Comparison of ENCODE assay signal across 8 cellular contexts in the genomic region with DNA sequence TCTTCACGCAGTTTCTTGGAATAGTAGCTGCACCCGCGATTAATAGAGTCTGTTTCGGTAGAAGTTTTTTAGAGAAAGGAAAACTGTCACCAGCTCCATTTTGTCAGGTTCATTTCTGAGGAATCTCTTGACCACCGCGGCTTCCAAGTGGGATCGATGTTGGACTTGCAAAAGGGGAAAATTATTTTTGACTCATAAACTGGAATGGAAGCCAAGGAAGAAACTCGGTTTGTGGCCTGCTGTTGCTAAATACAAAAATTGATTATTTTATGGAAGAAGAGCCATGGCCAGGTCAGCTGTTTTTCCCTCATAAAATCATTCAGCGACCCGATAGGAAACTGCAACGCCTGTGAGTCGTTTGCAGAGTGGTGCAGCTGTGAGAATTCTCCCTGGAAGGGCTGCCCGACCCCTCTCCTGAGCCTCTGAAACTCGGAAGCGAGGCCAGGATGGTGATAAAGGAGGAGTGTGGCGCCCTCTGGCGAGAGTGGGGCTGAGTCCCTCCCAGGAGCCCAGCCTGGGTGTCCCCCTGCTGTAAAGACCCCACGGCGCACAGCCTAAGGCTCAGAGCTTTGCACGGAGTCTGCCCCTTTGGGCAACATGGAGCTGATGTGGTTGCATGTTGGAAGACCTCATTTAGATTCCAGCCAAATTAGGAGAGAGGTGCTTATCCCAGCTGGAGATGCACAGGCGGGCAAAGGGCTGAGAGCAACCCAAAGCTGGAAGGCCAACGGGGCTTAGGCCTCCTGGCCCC.
DNase-seq lines count a peak whose midpoint lies in the region; ATAC-seq, FAIRE-seq and TF ChIP-seq lines count a peak whose summit lies in the region.

No MANE protein-coding gene starts in this region.

- H3K4me3 ChIP-seq in lower lobe of right lung = no peak overlapping the region
- no peak overlapping the region for H3K4me3 ChIP-seq in lower leg skin (ENCODE audit: low read depth, poor library complexity, severe bottlenecking)

- peak; percentile 78 to 89 for ATAC-seq in lower lobe of right lung

- TF ChIP-seq POLR2A in lower leg skin (IDR thresholded peaks at IDR 0.05) = no peak

- H3K4me1 ChIP-seq in lower lobe of right lung = no peaks in the 10 kb centered on the region

- H3K9me3 ChIP-seq in lower lobe of right lung = no peaks in the 10 kb centered on the region

- intact Hi-C loops in lower lobe of right lung (cut with DNase I) = loop anchor here (10.0 kb wide), 1 partner anchor 171 kb away; no protein-coding TSS in a partner anchor
- intact Hi-C loops in lower leg skin (cut with DNase I; ENCODE audit: low total_unique reads) = loop anchor here (10.0 kb wide), 1 partner anchor 171 kb away; no protein-coding TSS in a partner anchor

- 51 to 61% methylated on average over 22 of the region's 22 CpGs for WGBS in lower leg skin, 2 donors

- H3K27me3 ChIP-seq in lower lobe of right lung (ENCODE audit: low read depth) = no peaks in the 10 kb centered on the region

- H3K27ac ChIP-seq in lower lobe of right lung = no peak overlapping the region

- H3K36me3 ChIP-seq in lower lobe of right lung = no peaks in the 10 kb centered on the region

- TF ChIP-seq CTCF in lower lobe of right lung (IDR thresholded peaks at IDR 0.05) (peak; percentile 82), lower leg skin (IDR thresholded peaks at IDR 0.05) (peak in 1 of 3 donors; percentile 61)

- DNase-seq in NCI-H1048 (lab: John Stamatoyannopoulos, UW) (peak; percentile 7), dermis blood vessel endothelial cell (peak; percentile 87), lower lobe of right lung (peak; percentile 73), DMS153 (lab: John Stamatoyannopoulos, UW) (no peak), lower leg skin (ENCODE audit: low spot score in 2 of 2) (no peak)
- peak; percentile 73 for DNase-seq in activated CD4-positive, alpha-beta T cell treated with anti-CD3 and anti-CD28 coated beads, Interleukin-2, amount 50 U/mL, for 1 hour
- peak; percentile 50 for DNase-seq in stimulated activated CD8-positive, alpha-beta memory T cell treated with anti-CD3 and anti-CD28 coated beads, Interleukin-15, amount 100 ng/mL, for 24 hours (ENCODE audit: low read depth)

- peak; percentile 53 for FAIRE-seq in G401.6 (lab: Jason Lieb, UNC)

Comparison
In these comparisons a context has a peak if more than half of its experiments do, and no peak if none do; other contexts are left out.
1. DNase-seq: peak in NCI-H1048 (single experiment), activated CD4-positive, alpha-beta T cell treated with anti-CD3 and anti-CD28 coated beads, Interleukin-2, amount 50 U/mL, for 1 hour (single experiment), dermis blood vessel endothelial cell (single experiment), lower lobe of right lung (single experiment) and stimulated activated CD8-positive, alpha-beta memory T cell treated with anti-CD3 and anti-CD28 coated beads, Interleukin-15, amount 100 ng/mL, for 24 hours (single experiment); none in DMS153 (single experiment) and lower leg skin (0 of 2).